17 cellular contexts compared by ENCODE assay signal in the genomic region with DNA sequence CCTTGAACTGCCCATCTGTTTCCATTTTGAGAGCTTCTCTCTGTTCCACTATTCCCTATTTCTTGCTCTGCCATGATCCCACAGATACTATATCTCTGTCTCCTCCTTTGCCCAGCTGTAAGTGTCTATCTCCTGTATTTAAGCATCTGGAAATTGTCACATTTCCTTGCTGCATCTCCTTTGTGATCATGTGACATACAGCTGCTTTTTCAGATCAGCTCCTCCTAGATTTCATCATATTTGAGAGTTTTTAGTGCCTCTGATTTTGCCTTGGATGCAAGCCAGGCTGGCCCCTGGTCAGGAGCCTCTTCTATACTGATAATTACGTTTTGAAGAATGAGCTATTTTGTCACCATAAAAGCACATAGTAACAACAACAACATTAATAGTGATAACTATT.
DNase-seq lines count a peak whose midpoint lies in the region; ATAC-seq and TF ChIP-seq lines count a peak whose summit lies in the region.
"Had no signal": no experiment of that assay in that cellular context is flagged by ENCODE, and none has a peak within 500 bp of the region (broad histone marks: within the 10 kb centered on the region; RNA-seq: fewer than 3 reads in every experiment).

No MANE protein-coding gene starts in this region.

- intact Hi-C loops in Right ventricle myocardium inferior (cut with DNase I) = no loop called here
- intact Hi-C loops in vagina (cut with DNase I) = no loop called here

- DNase-seq in Right ventricle myocardium inferior (ENCODE audit: missing footprints) (peak; percentile 69), right atrium auricular region (ENCODE audit: low spot score) (no peak), choroid plexus epithelial cell (ENCODE audit: low read depth) (peak; percentile 74), iris pigment epithelial cell (ENCODE audit: low read depth) (peak; percentile 36), vagina (ENCODE audit: extremely low spot score in 2 of 2) (no peak), MV-4-11 (lab: John Stamatoyannopoulos, UW) (no peak), KBM-7 (no peak)
- DNase-seq in activated CD8-positive, alpha-beta memory T cell treated with anti-CD3 and anti-CD28 coated beads for 24 hours = no peak
- DNase-seq: activated CD4-positive, alpha-beta T cell treated with anti-CD3 and anti-CD28 coated beads for 36 hours; activated CD8-positive, alpha-beta memory T cell treated with anti-CD3 and anti-CD28 coated beads, Interleukin-2, amount 50 U/mL, for 4 hours; activated effector memory CD4-positive, alpha-beta T cell treated with anti-CD3 and anti-CD28 coated beads, Interleukin-2, amount 50 U/mL, for 16 hours; MG63; NCI-H2081; NCI-H524 treated with DMSO at 0.1 percent for 48 hours; PC-9; stimulated activated CD4-positive, alpha-beta T cell treated with anti-CD3 and anti-CD28 coated beads, Interleukin-1b, Interleukin-23, amount 100 ng/mL, for 48 hours; stomach had no signal

- in situ Hi-C loops in KBM-7 (cut with MboI; ENCODE audit: low pct_unique_long_range_greater_than_20kb, low sequenced_read_pairs) = no loop called here

- H3K27me3 ChIP-seq in right atrium auricular region (no peaks in the 10 kb centered on the region), vagina (no peaks in the 10 kb centered on the region)
- H3K27me3 ChIP-seq: MG63, stomach had no signal

- H3K9me3 ChIP-seq in right atrium auricular region (no peaks in the 10 kb centered on the region), vagina (no peaks in the 10 kb centered on the region)
- H3K9me3 ChIP-seq: MG63, stomach had no signal

- H3K4me3 ChIP-seq in right atrium auricular region (no peak overlapping the region), choroid plexus epithelial cell (ENCODE audit: low read depth, low read length) (no peak overlapping the region), vagina (no peak overlapping the region)
- H3K4me3 ChIP-seq: MG63, PC-9, stomach had no signal

- H3K27ac ChIP-seq in right atrium auricular region (no peak overlapping the region), vagina (peak overlapping the region; percentile 45)
- H3K27ac ChIP-seq: PC-9 had no signal

- TF ChIP-seq POLR2A in vagina (IDR thresholded peaks at IDR 0.05) = no peak

- H3K36me3 ChIP-seq in right atrium auricular region = no peaks in the 10 kb centered on the region
- H3K36me3 ChIP-seq in vagina = no peaks in the 10 kb centered on the region
- H3K36me3 ChIP-seq: MG63, stomach had no signal

- TF ChIP-seq CTCF in right atrium auricular region (IDR thresholded peaks at IDR 0.05) = no peak
- TF ChIP-seq CTCF in choroid plexus epithelial cell (conservative IDR thresholded peaks at IDR 0.05; ENCODE audit: low read depth, low read length) = no peak
- no peak for TF ChIP-seq CTCF in vagina (IDR thresholded peaks at IDR 0.05)

- ATAC-seq in Right ventricle myocardium inferior = peak; percentile 33
- ATAC-seq: activated CD4-positive, alpha-beta T cell treated with anti-CD3 and anti-CD28 coated beads for 36 hours had no signal

- H3K4me1 ChIP-seq in right atrium auricular region (peaks cover 0 to 27% of the 10 kb centered on the region in 2 donors), vagina (peaks cover 20% of the 10 kb centered on the region)

Comparison
In these comparisons a context has a peak if more than half of its experiments do, and no peak if none do; other contexts are left out.
1. DNase-seq: peak in Right ventricle myocardium inferior (single experiment), choroid plexus epithelial cell (single experiment) and iris pigment epithelial cell (single experiment); none in right atrium auricular region (single experiment), vagina (0 of 2), MV-4-11 (single experiment), activated CD8-positive, alpha-beta memory T cell treated with anti-CD3 and anti-CD28 coated beads for 24 hours (single experiment) and KBM-7 (single experiment).